Comparison of ENCODE assay signal across 21 cellular contexts in the genomic region with DNA sequence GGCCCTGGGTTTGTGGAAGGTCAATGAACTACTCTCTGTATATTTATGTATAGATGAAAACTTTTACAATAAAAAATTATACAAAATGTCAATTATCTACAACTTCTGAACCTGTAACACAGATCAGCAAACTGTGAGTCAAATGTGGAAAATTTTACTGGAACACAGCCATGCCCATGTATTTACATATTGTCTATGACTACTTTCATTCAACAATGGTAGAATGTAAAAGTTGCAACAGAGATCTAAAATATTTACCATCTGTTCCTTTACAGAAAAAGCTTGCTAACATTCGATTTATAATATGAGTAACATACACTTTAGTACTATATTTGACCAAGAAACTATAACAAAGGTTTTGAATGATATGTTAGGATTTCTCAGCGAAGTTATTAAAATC.
DNase-seq lines count a peak whose midpoint lies in the region; TF ChIP-seq lines count a peak whose summit lies in the region.
"Had no signal": no experiment of that assay in that cellular context is flagged by ENCODE, and none has a peak within 500 bp of the region (broad histone marks: within the 10 kb centered on the region; RNA-seq: fewer than 3 reads in every experiment).

No MANE protein-coding gene starts in this region.

- POLR2A ChIA-PET in MCF 10A (lab: Yijun Ruan, JAX): interaction anchor here (0.6 to 1.0 kb wide), 2 partner anchors 13 to 19 kb away, joined by 3 read pairs; no protein-coding TSS in a partner anchor

- no peaks in the 10 kb centered on the region for H3K27me3 ChIP-seq in breast epithelium
- H3K27me3 ChIP-seq: SJCRH30, thyroid gland had no signal

- no peaks in the 10 kb centered on the region for H3K36me3 ChIP-seq in breast epithelium
- H3K36me3 ChIP-seq: thyroid gland had no signal

- TF ChIP-seq POLR2A in breast epithelium (IDR thresholded peaks at IDR 0.05): no peak

- no peak overlapping the region for H3K27ac Mint-ChIP-seq in MCF 10A (ENCODE audit: low read depth, unreplicated experiment)
- no peak overlapping the region for H3K27ac Mint-ChIP-seq in activated T-helper 2 cell treated with anti-CD3 and anti-CD28 coated beads, Interferon-gamma antibody, Interleukin-2, Interleukin-4, amounts not matched to agents 10 μg/mL and 5 μg/mL and 100 μg/mL, durations not matched to agents 14 hours and 24 hours and 36 hours
- H3K27ac Mint-ChIP-seq: activated naive CD4-positive, alpha-beta T cell treated with anti-CD3 and anti-CD28 coated beads, Interleukin-2, amount 50 U/mL, for 72 hours; activated T-cell treated with anti-CD3 and anti-CD28 coated beads, Interleukin-2, amount 50 U/mL, for 72 hours; stimulated activated effector memory CD8-positive, alpha-beta T cell treated with anti-CD3 and anti-CD28 coated beads, Interleukin-12 subunit alpha, Interleukin-12 subunit beta, amount 100 ng/mL, for 72 hours; T-helper 2 cell treated with Interferon-gamma antibody and Interleukin-4, amounts not matched to agents 5 μg/mL and 100 μg/mL, for 36 hours had no signal

- H3K9me3 Mint-ChIP-seq in MCF 10A (ENCODE audit: unreplicated experiment): no peaks in the 10 kb centered on the region
- H3K9me3 Mint-ChIP-seq in activated T-helper 2 cell treated with anti-CD3 and anti-CD28 coated beads, Interferon-gamma antibody, Interleukin-2, Interleukin-4, amounts not matched to agents 10 μg/mL and 5 μg/mL and 100 μg/mL, durations not matched to agents 14 hours and 24 hours and 36 hours: no peaks in the 10 kb centered on the region
- H3K9me3 Mint-ChIP-seq: activated naive CD4-positive, alpha-beta T cell treated with anti-CD3 and anti-CD28 coated beads, Interleukin-2, amount 50 U/mL, for 72 hours; activated T-cell treated with anti-CD3 and anti-CD28 coated beads, Interleukin-2, amount 50 U/mL, for 72 hours; neural crest cell; stimulated activated effector memory CD8-positive, alpha-beta T cell treated with anti-CD3 and anti-CD28 coated beads, Interleukin-12 subunit alpha, Interleukin-12 subunit beta, amount 100 ng/mL, for 72 hours; T-helper 2 cell treated with Interferon-gamma antibody and Interleukin-4, amounts not matched to agents 5 μg/mL and 100 μg/mL, for 36 hours had no signal

- intact Hi-C loops in MCF 10A (cut with micrococcal nuclease) (no loop called here), breast epithelium (cut with DNase I; ENCODE audit: low total_unique reads) (no loop called here)
- intact Hi-C loops in activated T-helper 2 cell treated with anti-CD3 and anti-CD28 coated beads, Interferon-gamma antibody, Interleukin-2, Interleukin-4, amounts not matched to agents 10 μg/mL and 5 μg/mL and 100 μg/mL, durations not matched to agents 14 hours and 24 hours and 36 hours (cut with micrococcal nuclease): no loop called here

- H3K4me1 Mint-ChIP-seq in MCF 10A (ENCODE audit: insufficient read depth, unreplicated experiment): no peaks in the 10 kb centered on the region
- no peaks in the 10 kb centered on the region for H3K4me1 Mint-ChIP-seq in activated T-helper 2 cell treated with anti-CD3 and anti-CD28 coated beads, Interferon-gamma antibody, Interleukin-2, Interleukin-4, amounts not matched to agents 10 μg/mL and 5 μg/mL and 100 μg/mL, durations not matched to agents 14 hours and 24 hours and 36 hours (ENCODE audit: low read depth)
- H3K4me1 Mint-ChIP-seq: neural crest cell; stimulated activated effector memory CD8-positive, alpha-beta T cell treated with anti-CD3 and anti-CD28 coated beads, Interleukin-12 subunit alpha, Interleukin-12 subunit beta, amount 100 ng/mL, for 72 hours had no signal

- H3K27me3 Mint-ChIP-seq in MCF 10A (ENCODE audit: insufficient read depth, unreplicated experiment): no peaks in the 10 kb centered on the region
- no peaks in the 10 kb centered on the region for H3K27me3 Mint-ChIP-seq in activated T-helper 2 cell treated with anti-CD3 and anti-CD28 coated beads, Interferon-gamma antibody, Interleukin-2, Interleukin-4, amounts not matched to agents 10 μg/mL and 5 μg/mL and 100 μg/mL, durations not matched to agents 14 hours and 24 hours and 36 hours (ENCODE audit: low read depth)

- H3K9me3 ChIP-seq in breast epithelium: no peaks in the 10 kb centered on the region
- H3K9me3 ChIP-seq: SJCRH30, thyroid gland had no signal

- in situ Hi-C loops in astrocyte of the cerebellum (cut with HindIII; ENCODE audit: low sequenced_read_pairs): no loop called here

- H3K4me1 ChIP-seq in breast epithelium: no peaks in the 10 kb centered on the region
- H3K4me1 ChIP-seq: thyroid gland had no signal

- H3K4me3 Mint-ChIP-seq in MCF 10A (ENCODE audit: unreplicated experiment): no peak overlapping the region
- no peak overlapping the region for H3K4me3 Mint-ChIP-seq in activated T-helper 2 cell treated with anti-CD3 and anti-CD28 coated beads, Interferon-gamma antibody, Interleukin-2, Interleukin-4, amounts not matched to agents 10 μg/mL and 5 μg/mL and 100 μg/mL, durations not matched to agents 14 hours and 24 hours and 36 hours (ENCODE audit: low read depth)
- H3K4me3 Mint-ChIP-seq: activated T-cell treated with anti-CD3 and anti-CD28 coated beads, Interleukin-2, amount 50 U/mL, for 72 hours; neural crest cell; stimulated activated effector memory CD8-positive, alpha-beta T cell treated with anti-CD3 and anti-CD28 coated beads, Interleukin-12 subunit alpha, Interleukin-12 subunit beta, amount 100 ng/mL, for 72 hours; T-helper 2 cell treated with Interferon-gamma antibody and Interleukin-4, amounts not matched to agents 5 μg/mL and 100 μg/mL, for 36 hours had no signal

- peak; percentile 64 for DNase-seq in MCF 10A (ENCODE audit: unreplicated experiment)
- no peak for DNase-seq in breast epithelium (ENCODE audit: low spot score in 2 of 2)
- peak; percentile 31 for DNase-seq in astrocyte of the cerebellum (ENCODE audit: low read depth)
- peak; percentile 56 for DNase-seq in fibroblast of pulmonary artery (ENCODE audit: low read depth)
- no peak for DNase-seq in stimulated activated naive CD4-positive, alpha-beta T cell treated with Interleukin-2 at 50 U/mL for 16 hours (lab: John Stamatoyannopoulos, UW)
- no peak for DNase-seq in activated CD4-positive, alpha-beta T cell treated with anti-CD3 and anti-CD28 coated beads for 48 hours
- no peak for DNase-seq in effector CD8-positive, alpha-beta T cell (lab: John Stamatoyannopoulos, UW)
- DNase-seq in activated T-helper 2 cell treated with anti-CD3 and anti-CD28 coated beads, Interferon-gamma antibody, Interleukin-2, Interleukin-4, amounts not matched to agents 10 μg/mL and 5 μg/mL and 100 μg/mL, durations not matched to agents 14 hours and 24 hours and 36 hours (ENCODE audit: low spot score): no peak
- DNase-seq: 8988T; activated CD4-positive, CD25-positive, alpha-beta regulatory T cell; activated T-cell treated with anti-CD3 and anti-CD28 coated beads, Interleukin-2, amount 50 U/mL, for 72 hours; C1 segment of cervical spinal cord; left cardiac atrium; NCI-H2029; NCI-H524; SJCRH30; thyroid gland had no signal

- no peak for TF ChIP-seq CTCF in MCF 10A (IDR thresholded peaks at IDR 0.05; ENCODE audit: unreplicated experiment)
- no peak for TF ChIP-seq CTCF in breast epithelium (IDR thresholded peaks at IDR 0.05)
- no peak for TF ChIP-seq CTCF in astrocyte of the cerebellum (IDR thresholded peaks at IDR 0.05; ENCODE audit: low read depth, low read length, missing control alignments)
- no peak for TF ChIP-seq CTCF in fibroblast of pulmonary artery (IDR thresholded peaks at IDR 0.05; ENCODE audit: low read length, missing control alignments)

- CTCF ChIA-PET in MCF 10A (lab: Yijun Ruan, JAX): interaction anchor here (0.6 kb wide), 1 partner anchor 315 kb away, joined by 3 read pairs; no protein-coding TSS in a partner anchor

- peaks cover 29% of the 10 kb centered on the region for H3K36me3 Mint-ChIP-seq in MCF 10A (ENCODE audit: insufficient read depth, unreplicated experiment)
- no peaks in the 10 kb centered on the region for H3K36me3 Mint-ChIP-seq in activated T-helper 2 cell treated with anti-CD3 and anti-CD28 coated beads, Interferon-gamma antibody, Interleukin-2, Interleukin-4, amounts not matched to agents 10 μg/mL and 5 μg/mL and 100 μg/mL, durations not matched to agents 14 hours and 24 hours and 36 hours (ENCODE audit: low read depth)
- H3K36me3 Mint-ChIP-seq: activated naive CD4-positive, alpha-beta T cell treated with anti-CD3 and anti-CD28 coated beads, Interleukin-2, amount 50 U/mL, for 72 hours; stimulated activated effector memory CD8-positive, alpha-beta T cell treated with anti-CD3 and anti-CD28 coated beads, Interleukin-12 subunit alpha, Interleukin-12 subunit beta, amount 100 ng/mL, for 72 hours had no signal

- no TSS peak for BruUV-seq in MCF 10A (replicated peaks; lab: Mats Ljungman, UMichigan)

- no peak overlapping the region for H3K27ac ChIP-seq in breast epithelium
- H3K27ac ChIP-seq: SJCRH30, thyroid gland had no signal

- H3K4me3 ChIP-seq in breast epithelium (no peak overlapping the region), astrocyte of the cerebellum (ENCODE audit: low read depth, low read length) (no peak overlapping the region), fibroblast of pulmonary artery (replicated peaks; ENCODE audit: low read depth, low read length) (no peak overlapping the region)
- H3K4me3 ChIP-seq: SJCRH30, thyroid gland had no signal

Comparison
In these comparisons a context has a peak if more than half of its experiments do, and no peak if none do; other contexts are left out.
1. DNase-seq: peak in MCF 10A (single experiment), astrocyte of the cerebellum (single experiment) and fibroblast of pulmonary artery (single experiment); none in breast epithelium (0 of 2), stimulated activated naive CD4-positive, alpha-beta T cell treated with Interleukin-2 at 50 U/mL for 16 hours (single experiment), activated CD4-positive, alpha-beta T cell treated with anti-CD3 and anti-CD28 coated beads for 48 hours (single experiment), effector CD8-positive, alpha-beta T cell (single experiment) and activated T-helper 2 cell treated with anti-CD3 and anti-CD28 coated beads, Interferon-gamma antibody, Interleukin-2, Interleukin-4, amounts not matched to agents 10 μg/mL and 5 μg/mL and 100 μg/mL, durations not matched to agents 14 hours and 24 hours and 36 hours (single experiment).